9 cellular contexts compared by ENCODE assay signal in genomic region chr2:178448968-178449661, GRCh38. TPM values are rescaled to one million over a fixed set of nuclear protein-coding genes. Genes with fewer than 3 reads are reported as not detected.
A peak's percentile ranks its signal among the peaks of the same experiment; 100 is the strongest.
DNase-seq lines count a peak whose midpoint lies in the region; ATAC-seq and TF ChIP-seq lines count a peak whose summit lies in the region.
"Had no signal": no experiment of that assay in that cellular context is flagged by ENCODE, and none has a peak within 500 bp of the region (broad histone marks: within the 10 kb centered on the region; RNA-seq: fewer than 3 reads in every experiment).

No MANE protein-coding gene starts in this region.

- H3K4me1 ChIP-seq in SJCRH30 (no peaks in the 10 kb centered on the region), smooth muscle cell (ENCODE audit: low read depth) (peaks cover 10% of the 10 kb centered on the region)

- peaks cover 41% of the 10 kb centered on the region for H3K36me3 ChIP-seq in SJCRH30
- peaks cover 21% of the 10 kb centered on the region for H3K36me3 ChIP-seq in smooth muscle cell (ENCODE audit: low read depth)

- WGBS in smooth muscle cell (ENCODE audit: low lambda C conversion rate), result 89% methylated on average over 4 of the region's 4 CpGs

- peak overlapping the region; percentile 90 for H3K27ac Mint-ChIP-seq in activated CD4-positive, alpha-beta T cell treated with anti-CD3 and anti-CD28 coated beads for 36 hours

- intact Hi-C loops in activated CD4-positive, alpha-beta T cell treated with anti-CD3 and anti-CD28 coated beads for 36 hours (cut with DNase I, micrococcal nuclease), result no loop called here

- H3K27me3 Mint-ChIP-seq in activated CD4-positive, alpha-beta T cell treated with anti-CD3 and anti-CD28 coated beads for 36 hours, result no peaks in the 10 kb centered on the region

- peaks cover 29% of the 10 kb centered on the region for H4K20me1 ChIP-seq in smooth muscle cell (ENCODE audit: low read depth)

- peak overlapping the region; percentile 94 for H3K4me3 ChIP-seq in SJCRH30
- peak overlapping the region; percentile 84 for H3K4me3 ChIP-seq in fibroblast of mammary gland (ENCODE audit: control insufficient read depth, low read depth, low read length)
- H3K4me3 ChIP-seq in smooth muscle cell, result peak overlapping the region; percentile 92

- H3K9me3 Mint-ChIP-seq in activated CD4-positive, alpha-beta T cell treated with anti-CD3 and anti-CD28 coated beads for 36 hours (ENCODE audit: low read depth), result no peaks in the 10 kb centered on the region

- H3K27ac ChIP-seq in SJCRH30 (no peak overlapping the region; the same call in 1 of the 2 replicates), smooth muscle cell (ENCODE audit: low read depth) (peak overlapping the region; percentile 96)

- no peak overlapping the region for H2AFZ ChIP-seq in smooth muscle cell (ENCODE audit: low read depth)

- H3K4me2 ChIP-seq in smooth muscle cell, result peak overlapping the region; percentile 98

- TF ChIP-seq CTCF in fibroblast of mammary gland (conservative IDR thresholded peaks at IDR 0.05; ENCODE audit: control insufficient read depth, insufficient read depth, low read depth, low read length), result no peak
- no peak for TF ChIP-seq CTCF in smooth muscle cell (IDR thresholded peaks at IDR 0.05; ENCODE audit: borderline replicate concordance, insufficient read depth, poor library complexity, severe bottlenecking)

- H3K4me1 Mint-ChIP-seq in activated CD4-positive, alpha-beta T cell treated with anti-CD3 and anti-CD28 coated beads for 36 hours, result peaks cover 29% of the 10 kb centered on the region

- no peaks in the 10 kb centered on the region for H3K27me3 ChIP-seq in SJCRH30
- H3K27me3 ChIP-seq in smooth muscle cell (ENCODE audit: low read depth), result no peaks in the 10 kb centered on the region

- H3K9ac ChIP-seq in smooth muscle cell (ENCODE audit: low read depth), result no peak overlapping the region

- H3K36me3 Mint-ChIP-seq in activated CD4-positive, alpha-beta T cell treated with anti-CD3 and anti-CD28 coated beads for 36 hours (ENCODE audit: low read depth), result peaks cover 40% of the 10 kb centered on the region

- peaks cover 9% of the 10 kb centered on the region for H3F3A ChIP-seq in smooth muscle cell (ENCODE audit: low read depth)

- no peak for ATAC-seq in activated CD4-positive, alpha-beta T cell treated with anti-CD3 and anti-CD28 coated beads for 36 hours

- H3K79me2 ChIP-seq in smooth muscle cell (ENCODE audit: low read depth), result peaks cover 29% of the 10 kb centered on the region

- peak overlapping the region; percentile 88 for H3K4me3 Mint-ChIP-seq in activated CD4-positive, alpha-beta T cell treated with anti-CD3 and anti-CD28 coated beads for 36 hours

- POLR2A ChIA-PET in activated CD4-positive, alpha-beta T cell treated with anti-CD3 and anti-CD28 coated beads for 36 hours (lab: Charles Lee), result interaction anchor here (1.1 kb wide), 1 partner anchor 82 kb away, joined by 3 read pairs; no protein-coding TSS in a partner anchor

- CTCF ChIA-PET in activated CD4-positive, alpha-beta T cell treated with anti-CD3 and anti-CD28 coated beads for 36 hours (lab: Charles Lee), result interaction anchor here (0.8 to 1.5 kb wide), 5 partner anchors 32 to 74 kb away, joined by 3 to 7 read pairs (median 4); no protein-coding TSS in a partner anchor

- DNase-seq in activated CD4-positive, alpha-beta T cell treated with anti-CD3 and anti-CD28 coated beads for 36 hours, result no peak
- no peak for DNase-seq in activated CD4-positive, alpha-beta T cell treated with anti-CD3 and anti-CD28 coated beads for 1 hour
- DNase-seq in SJCRH30, result no peak
- DNase-seq in fibroblast of mammary gland (ENCODE audit: low read depth), result no peak
- no peak for DNase-seq in smooth muscle cell (lab: John Stamatoyannopoulos, UW; ENCODE audit: unreplicated experiment)
- no peak for DNase-seq in inferior parietal cortex (ENCODE audit: extremely low spot score)
- no peak for DNase-seq in NCI-H1048 (lab: John Stamatoyannopoulos, UW)
- no peak for DNase-seq in SHP77 treated with DMSO at 0.1 percent for 48 hours (lab: John Stamatoyannopoulos, UW)

- H3K9me3 ChIP-seq in SJCRH30 (replicated peaks), result no peaks in the 10 kb centered on the region
- H3K9me3 ChIP-seq in smooth muscle cell (replicated peaks; ENCODE audit: low read depth), result no peaks in the 10 kb centered on the region

RNA-seq across cellular contexts. Expression of gene PRKRA, which starts 1.9 kb away (rescaled TPM):
- total RNA-seq in activated CD4-positive, alpha-beta T cell treated with anti-CD3 and anti-CD28 coated beads for 36 hours, result 10 to 100 TPM; 63.5 to 65.1 TPM
- 95.9 and 112 TPM in 2 replicates for total RNA-seq in SJCRH30 (2014; rRNA removed; shearing (Covaris generic))
- total RNA-seq in smooth muscle cell, result 57.5 and 65.0 TPM in 2 replicates
- polyA plus RNA-seq in smooth muscle cell, result 45.0 and 48.8 TPM in 2 replicates

RNA-seq across cellular contexts. Expression of gene PJVK, which starts 2.1 kb away (rescaled TPM):
- total RNA-seq in activated CD4-positive, alpha-beta T cell treated with anti-CD3 and anti-CD28 coated beads for 36 hours, result 1 to 10 TPM; 1.9 to 2.4 TPM
- total RNA-seq in SJCRH30 (2014; rRNA removed; shearing (Covaris generic)), result 1.3 TPM in 2 replicates
- total RNA-seq in smooth muscle cell, result 1.7 and 3.3 TPM in 2 replicates
- 1.9 and 2.7 TPM in 2 replicates for polyA plus RNA-seq in smooth muscle cell
- total RNA-seq: RPMI7951 had no signal

RNA-seq across cellular contexts. Expression of gene FKBP7, which starts 29.3 kb away (rescaled TPM):
- total RNA-seq in activated CD4-positive, alpha-beta T cell treated with anti-CD3 and anti-CD28 coated beads for 36 hours, result 1 to 10 TPM; 3.4 to 4.8 TPM
- 42.6 and 48.4 TPM in 2 replicates for total RNA-seq in SJCRH30 (2014; rRNA removed; shearing (Covaris generic))
- 125 and 146 TPM in 2 replicates for total RNA-seq in smooth muscle cell
- polyA plus RNA-seq in smooth muscle cell, result 165 and 213 TPM in 2 replicates

RNA-seq across cellular contexts. Expression of gene PLEKHA3, which starts 31.1 kb away (rescaled TPM):
- 10 to 100 TPM; 24.1 to 27.3 TPM for total RNA-seq in activated CD4-positive, alpha-beta T cell treated with anti-CD3 and anti-CD28 coated beads for 36 hours
- 12.3 and 15.1 TPM in 2 replicates for total RNA-seq in SJCRH30 (2014; rRNA removed; shearing (Covaris generic))
- total RNA-seq in smooth muscle cell, result 9.9 and 26.4 TPM in 2 replicates
- polyA plus RNA-seq in smooth muscle cell, result 37.9 and 38.2 TPM in 2 replicates
